Comparison of ENCODE assay signal across 1 cellular context in the genomic region with DNA sequence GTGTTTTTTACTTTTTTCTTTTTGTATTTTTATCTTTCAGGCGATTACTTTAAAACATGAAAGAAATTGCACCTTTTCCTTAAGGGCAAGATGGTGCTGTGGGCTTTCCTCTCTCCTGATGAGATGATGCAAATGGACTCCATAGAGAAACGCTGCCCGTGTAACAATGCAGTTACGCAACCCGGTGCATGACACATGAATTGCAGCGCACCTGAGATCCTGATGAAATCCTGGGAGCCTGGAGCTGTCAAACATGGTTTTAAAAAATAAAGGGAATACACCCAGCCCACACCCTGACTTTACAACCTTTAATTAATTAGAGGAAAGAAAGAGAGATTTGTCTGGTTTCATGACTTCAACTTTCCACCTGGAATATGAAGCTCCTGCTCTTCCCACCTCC.
A peak's percentile ranks its signal among the peaks of the same experiment; 100 is the strongest.
TF ChIP-seq lines count a peak whose summit lies in the region.

No MANE protein-coding gene starts in this region.

TF ChIP-seq in HepG2, 621 proteins besides CTCF, POLR2A, EP300 and RAD21 (continued from another document and continues in another):
- TF ChIP-seq, protein P1, sequence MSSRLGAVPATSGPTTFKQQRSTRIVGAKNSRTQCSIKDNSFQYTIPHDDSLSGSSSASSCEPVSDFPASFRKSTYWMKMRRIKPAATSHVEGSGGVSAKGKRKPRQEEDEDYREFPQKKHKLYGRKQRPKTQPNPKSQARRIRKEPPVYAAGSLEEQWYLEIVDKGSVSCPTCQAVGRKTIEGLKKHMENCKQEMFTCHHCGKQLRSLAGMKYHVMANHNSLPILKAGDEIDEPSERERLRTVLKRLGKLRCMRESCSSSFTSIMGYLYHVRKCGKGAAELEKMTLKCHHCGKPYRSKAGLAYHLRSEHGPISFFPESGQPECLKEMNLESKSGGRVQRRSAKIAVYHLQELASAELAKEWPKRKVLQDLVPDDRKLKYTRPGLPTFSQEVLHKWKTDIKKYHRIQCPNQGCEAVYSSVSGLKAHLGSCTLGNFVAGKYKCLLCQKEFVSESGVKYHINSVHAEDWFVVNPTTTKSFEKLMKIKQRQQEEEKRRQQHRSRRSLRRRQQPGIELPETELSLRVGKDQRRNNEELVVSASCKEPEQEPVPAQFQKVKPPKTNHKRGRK (CRISPR knock-in tag; IDR thresholded peaks at IDR 0.05): no peak
- TF ChIP-seq SOX6 (IDR thresholded peaks at IDR 0.05): no peak
- peak; percentile 93 for TF ChIP-seq SOX6 (CRISPR knock-in tag; IDR thresholded peaks at IDR 0.05)
- no peak for TF ChIP-seq ISL2 (CRISPR knock-in tag; IDR thresholded peaks at IDR 0.05)
- no peak for TF ChIP-seq ZFP36 (IDR thresholded peaks at IDR 0.05; ENCODE audit: borderline replicate concordance, low read depth, low read length, partially characterized antibody)
- TF ChIP-seq NR1H2 (CRISPR knock-in tag; IDR thresholded peaks at IDR 0.05; ENCODE audit: borderline replicate concordance, low read depth): no peak
- TF ChIP-seq ZNF788 (CRISPR knock-in tag; IDR thresholded peaks at IDR 0.05; ENCODE audit: borderline replicate concordance): no peak
- no peak for TF ChIP-seq ZNF782 (CRISPR knock-in tag; IDR thresholded peaks at IDR 0.05; ENCODE audit: borderline replicate concordance)
- TF ChIP-seq HOMEZ (CRISPR knock-in tag; IDR thresholded peaks at IDR 0.05; ENCODE audit: low read depth): peak; percentile 49; the same call in 1 of the 2 replicates
- TF ChIP-seq ZNF331 (CRISPR knock-in tag; IDR thresholded peaks at IDR 0.05): peak; percentile 70; the same call in 1 of the 2 replicates
- no peak for TF ChIP-seq ELF1 (CRISPR knock-in tag; IDR thresholded peaks at IDR 0.05)
- no peak; the same call in 1 of the 2 replicates for TF ChIP-seq RBAK (CRISPR knock-in tag; IDR thresholded peaks at IDR 0.05)
- TF ChIP-seq ZNF713 (CRISPR knock-in tag; IDR thresholded peaks at IDR 0.05): no peak
- peak; percentile 28; the same call in 1 of the 2 replicates for TF ChIP-seq RARA (CRISPR knock-in tag; IDR thresholded peaks at IDR 0.05)
- TF ChIP-seq SMAD1 (CRISPR knock-in tag; IDR thresholded peaks at IDR 0.05; ENCODE audit: borderline replicate concordance, low read depth): no peak
- TF ChIP-seq, protein P2, sequence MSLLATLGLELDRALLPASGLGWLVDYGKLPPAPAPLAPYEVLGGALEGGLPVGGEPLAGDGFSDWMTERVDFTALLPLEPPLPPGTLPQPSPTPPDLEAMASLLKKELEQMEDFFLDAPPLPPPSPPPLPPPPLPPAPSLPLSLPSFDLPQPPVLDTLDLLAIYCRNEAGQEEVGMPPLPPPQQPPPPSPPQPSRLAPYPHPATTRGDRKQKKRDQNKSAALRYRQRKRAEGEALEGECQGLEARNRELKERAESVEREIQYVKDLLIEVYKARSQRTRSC (CRISPR knock-in tag; IDR thresholded peaks at IDR 0.05; ENCODE audit: low read depth): no peak
- TF ChIP-seq TBL1XR1 (IDR thresholded peaks at IDR 0.05; ENCODE audit: borderline replicate concordance, low read length, partially characterized antibody): peak; percentile 29
- no peak for TF ChIP-seq ZNF337 (CRISPR knock-in tag; IDR thresholded peaks at IDR 0.05; ENCODE audit: borderline replicate concordance, low read depth)
- no peak for TF ChIP-seq ZNF10 (CRISPR knock-in tag; IDR thresholded peaks at IDR 0.05; ENCODE audit: borderline replicate concordance, low read depth)
- TF ChIP-seq, protein P3, sequence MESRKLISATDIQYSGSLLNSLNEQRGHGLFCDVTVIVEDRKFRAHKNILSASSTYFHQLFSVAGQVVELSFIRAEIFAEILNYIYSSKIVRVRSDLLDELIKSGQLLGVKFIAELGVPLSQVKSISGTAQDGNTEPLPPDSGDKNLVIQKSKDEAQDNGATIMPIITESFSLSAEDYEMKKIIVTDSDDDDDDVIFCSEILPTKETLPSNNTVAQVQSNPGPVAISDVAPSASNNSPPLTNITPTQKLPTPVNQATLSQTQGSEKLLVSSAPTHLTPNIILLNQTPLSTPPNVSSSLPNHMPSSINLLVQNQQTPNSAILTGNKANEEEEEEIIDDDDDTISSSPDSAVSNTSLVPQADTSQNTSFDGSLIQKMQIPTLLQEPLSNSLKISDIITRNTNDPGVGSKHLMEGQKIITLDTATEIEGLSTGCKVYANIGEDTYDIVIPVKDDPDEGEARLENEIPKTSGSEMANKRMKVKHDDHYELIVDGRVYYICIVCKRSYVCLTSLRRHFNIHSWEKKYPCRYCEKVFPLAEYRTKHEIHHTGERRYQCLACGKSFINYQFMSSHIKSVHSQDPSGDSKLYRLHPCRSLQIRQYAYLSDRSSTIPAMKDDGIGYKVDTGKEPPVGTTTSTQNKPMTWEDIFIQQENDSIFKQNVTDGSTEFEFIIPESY (CRISPR knock-in tag; IDR thresholded peaks at IDR 0.05): peak; percentile 90
- peak; percentile 56; the same call in 1 of the 2 replicates for TF ChIP-seq SAP130 (CRISPR knock-in tag; IDR thresholded peaks at IDR 0.05; ENCODE audit: low read depth)
- no peak for TF ChIP-seq U2AF2 (IDR thresholded peaks at IDR 0.05; ENCODE audit: low read depth, low read length)
- no peak for TF ChIP-seq BRCA1 (CRISPR knock-in tag; IDR thresholded peaks at IDR 0.05)
- no peak for TF ChIP-seq MZF1 (CRISPR knock-in tag; IDR thresholded peaks at IDR 0.05; ENCODE audit: borderline replicate concordance)
- TF ChIP-seq KLF13 (CRISPR knock-in tag; IDR thresholded peaks at IDR 0.05): no peak
- no peak for TF ChIP-seq HOXA9 (CRISPR knock-in tag; IDR thresholded peaks at IDR 0.05; ENCODE audit: borderline replicate concordance)
- no peak for TF ChIP-seq ZNF597 (CRISPR knock-in tag; IDR thresholded peaks at IDR 0.05)
- peak; percentile 31 for TF ChIP-seq STAG1 (CRISPR knock-in tag; IDR thresholded peaks at IDR 0.05)
- no peak for TF ChIP-seq HMGXB4 (CRISPR knock-in tag; IDR thresholded peaks at IDR 0.05; ENCODE audit: borderline replicate concordance in 1 of 2, low read depth in 1 of 2)
- TF ChIP-seq ATF7-NPFF (CRISPR knock-in tag; IDR thresholded peaks at IDR 0.05; ENCODE audit: low read depth): no peak
- no peak for TF ChIP-seq ZNF3 (CRISPR knock-in tag; IDR thresholded peaks at IDR 0.05)
- TF ChIP-seq SSRP1 (CRISPR knock-in tag; IDR thresholded peaks at IDR 0.05): 0 out of 2 replicates have a peak, but pooled peaks have one; percentile 41
- TF ChIP-seq ZBTB44 (CRISPR knock-in tag; IDR thresholded peaks at IDR 0.05): no peak
- no peak for TF ChIP-seq THRA (CRISPR knock-in tag; IDR thresholded peaks at IDR 0.05; ENCODE audit: borderline replicate concordance)
- no peak for TF ChIP-seq KDM3A (CRISPR knock-in tag; IDR thresholded peaks at IDR 0.05; ENCODE audit: low read depth)
- no peak for TF ChIP-seq ZNF547 (CRISPR knock-in tag; IDR thresholded peaks at IDR 0.05)
- peak; percentile 70; the same call in 1 of the 2 replicates for TF ChIP-seq ZNF12 (CRISPR knock-in tag; IDR thresholded peaks at IDR 0.05)
- no peak for TF ChIP-seq E2F5 (CRISPR knock-in tag; conservative IDR thresholded peaks at IDR 0.05)
- TF ChIP-seq TFE3 (CRISPR knock-in tag; IDR thresholded peaks at IDR 0.05): peak; percentile 83
- TF ChIP-seq CCDC6 (CRISPR knock-in tag; IDR thresholded peaks at IDR 0.05): no peak
- no peak for TF ChIP-seq ZSCAN29 (CRISPR knock-in tag; conservative IDR thresholded peaks at IDR 0.05)
- TF ChIP-seq, protein P4, sequence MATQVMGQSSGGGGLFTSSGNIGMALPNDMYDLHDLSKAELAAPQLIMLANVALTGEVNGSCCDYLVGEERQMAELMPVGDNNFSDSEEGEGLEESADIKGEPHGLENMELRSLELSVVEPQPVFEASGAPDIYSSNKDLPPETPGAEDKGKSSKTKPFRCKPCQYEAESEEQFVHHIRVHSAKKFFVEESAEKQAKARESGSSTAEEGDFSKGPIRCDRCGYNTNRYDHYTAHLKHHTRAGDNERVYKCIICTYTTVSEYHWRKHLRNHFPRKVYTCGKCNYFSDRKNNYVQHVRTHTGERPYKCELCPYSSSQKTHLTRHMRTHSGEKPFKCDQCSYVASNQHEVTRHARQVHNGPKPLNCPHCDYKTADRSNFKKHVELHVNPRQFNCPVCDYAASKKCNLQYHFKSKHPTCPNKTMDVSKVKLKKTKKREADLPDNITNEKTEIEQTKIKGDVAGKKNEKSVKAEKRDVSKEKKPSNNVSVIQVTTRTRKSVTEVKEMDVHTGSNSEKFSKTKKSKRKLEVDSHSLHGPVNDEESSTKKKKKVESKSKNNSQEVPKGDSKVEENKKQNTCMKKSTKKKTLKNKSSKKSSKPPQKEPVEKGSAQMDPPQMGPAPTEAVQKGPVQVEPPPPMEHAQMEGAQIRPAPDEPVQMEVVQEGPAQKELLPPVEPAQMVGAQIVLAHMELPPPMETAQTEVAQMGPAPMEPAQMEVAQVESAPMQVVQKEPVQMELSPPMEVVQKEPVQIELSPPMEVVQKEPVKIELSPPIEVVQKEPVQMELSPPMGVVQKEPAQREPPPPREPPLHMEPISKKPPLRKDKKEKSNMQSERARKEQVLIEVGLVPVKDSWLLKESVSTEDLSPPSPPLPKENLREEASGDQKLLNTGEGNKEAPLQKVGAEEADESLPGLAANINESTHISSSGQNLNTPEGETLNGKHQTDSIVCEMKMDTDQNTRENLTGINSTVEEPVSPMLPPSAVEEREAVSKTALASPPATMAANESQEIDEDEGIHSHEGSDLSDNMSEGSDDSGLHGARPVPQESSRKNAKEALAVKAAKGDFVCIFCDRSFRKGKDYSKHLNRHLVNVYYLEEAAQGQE (IDR thresholded peaks at IDR 0.05; ENCODE audit: borderline replicate concordance in 1 of 2, low read depth in 1 of 2, low read length in 2 of 2): no peak
- TF ChIP-seq KLF16 (CRISPR knock-in tag; IDR thresholded peaks at IDR 0.05): peak in 1 of 2 experiments; percentile 66; a peak in 1 of 4 replicates
